Comparison of ENCODE assay signal across 8 cellular contexts in genomic region chr10:61942997-61943457, GRCh38. TPM values are rescaled to one million over a fixed set of nuclear protein-coding genes. Genes with fewer than 3 reads are reported as not detected.
DNase-seq lines count a peak whose midpoint lies in the region; ATAC-seq and TF ChIP-seq lines count a peak whose summit lies in the region.

No MANE protein-coding gene starts in this region.

- H3K27ac Mint-ChIP-seq in natural killer cell: peak overlapping the region; percentile 93 to 95

- H3K9me3 Mint-ChIP-seq in natural killer cell: no peaks in the 10 kb centered on the region

- peaks cover 13% of the 10 kb centered on the region for H3K79me2 ChIP-seq in OCI-LY1 (ENCODE audit: insufficient read depth, low read length)

- no peaks in the 10 kb centered on the region for H3K27me3 Mint-ChIP-seq in natural killer cell (ENCODE audit: low read depth in 2 of 2)

- H3K9me2 ChIP-seq in OCI-LY1 (ENCODE audit: low read depth, low read length): no peaks in the 10 kb centered on the region

- no peaks in the 10 kb centered on the region for H3K9me3 ChIP-seq in OCI-LY1 (ENCODE audit: low read length)

- H3K4me2 ChIP-seq in OCI-LY1 (ENCODE audit: low read length): peak overlapping the region; percentile 46

- H3K4me3 Mint-ChIP-seq in natural killer cell: peak overlapping the region; percentile 86

- H3K36me3 Mint-ChIP-seq in natural killer cell: peaks cover 10% of the 10 kb centered on the region

- H2AFZ ChIP-seq in OCI-LY1 (ENCODE audit: low read length): no peak overlapping the region

- H3K27me3 ChIP-seq in OCI-LY1 (ENCODE audit: insufficient read depth, low read length): no peaks in the 10 kb centered on the region

- DNase-seq in AG20443 (ENCODE audit: low spot score) (peak; percentile 40), coronary artery (ENCODE audit: low spot score) (no peak), natural killer cell (no peak), G401 (ENCODE audit: low spot score) (no peak), MV-4-11 (lab: John Stamatoyannopoulos, UW) (no peak), NCI-H774 (lab: John Stamatoyannopoulos, UW) (no peak)

- H3K4me1 Mint-ChIP-seq in natural killer cell: peaks cover 57 to 61% of the 10 kb centered on the region in 2 donors

- intact Hi-C loops in natural killer cell (cut with micrococcal nuclease): loop anchor here (1.0 to 5.0 kb wide), 5 partner anchors 40 to 694 kb away; no protein-coding TSS in a partner anchor

- ATAC-seq in natural killer cell (peak; percentile 59 to 74 (median 71)), HG02981 (IDR thresholded peaks at IDR 0.05; ENCODE audit: unreplicated experiment) (no peak)

- H3K27ac ChIP-seq in OCI-LY1 (ENCODE audit: low read depth, low read length, poor library complexity, severe bottlenecking): peak overlapping the region; percentile 92
- H3K27ac ChIP-seq in coronary artery: peak overlapping the region; percentile 17 to 74

- in situ Hi-C loops in G401 (cut with HindIII; ENCODE audit: low sequenced_read_pairs): no loop called here

- TF ChIP-seq CTCF in OCI-LY1 (IDR thresholded peaks at IDR 0.05; ENCODE audit: low read length) (no peak), coronary artery (IDR thresholded peaks at IDR 0.05) (no peak), natural killer cell (IDR thresholded peaks at IDR 0.05) (no peak)

- peaks cover 75% of the 10 kb centered on the region for H3K4me1 ChIP-seq in OCI-LY1 (ENCODE audit: insufficient read depth, low read length, severe bottlenecking)

- peaks cover 64% of the 10 kb centered on the region for H3K36me3 ChIP-seq in OCI-LY1 (ENCODE audit: insufficient read depth, low read length)

- peak overlapping the region; percentile 38; the same call in 1 of the 2 replicates for H3K9ac ChIP-seq in OCI-LY1 (ENCODE audit: low read length)

- H4K20me1 ChIP-seq in OCI-LY1 (ENCODE audit: insufficient read depth, low read length): no peaks in the 10 kb centered on the region

- H3K4me3 ChIP-seq in OCI-LY1 (ENCODE audit: low read depth, low read length, poor library complexity, severe bottlenecking) (no peak overlapping the region), coronary artery (peak overlapping the region; percentile 52)

- no peaks in the 10 kb centered on the region for H3F3A ChIP-seq in OCI-LY1 (ENCODE audit: insufficient read depth, low read length)

RNA-seq across cellular contexts. Expression of gene ARID5B, which starts 41.5 kb away (rescaled TPM):
- total RNA-seq in natural killer cell: 10 to 100 TPM; 22.3 to 44.3 (median 31.3) TPM
- 8.6 and 12.4 TPM in 2 replicates for total RNA-seq in G401 (2014; rRNA removed; shearing (Covaris generic))
